ENCODE assay signal across 16 cellular contexts in the genomic region with DNA sequence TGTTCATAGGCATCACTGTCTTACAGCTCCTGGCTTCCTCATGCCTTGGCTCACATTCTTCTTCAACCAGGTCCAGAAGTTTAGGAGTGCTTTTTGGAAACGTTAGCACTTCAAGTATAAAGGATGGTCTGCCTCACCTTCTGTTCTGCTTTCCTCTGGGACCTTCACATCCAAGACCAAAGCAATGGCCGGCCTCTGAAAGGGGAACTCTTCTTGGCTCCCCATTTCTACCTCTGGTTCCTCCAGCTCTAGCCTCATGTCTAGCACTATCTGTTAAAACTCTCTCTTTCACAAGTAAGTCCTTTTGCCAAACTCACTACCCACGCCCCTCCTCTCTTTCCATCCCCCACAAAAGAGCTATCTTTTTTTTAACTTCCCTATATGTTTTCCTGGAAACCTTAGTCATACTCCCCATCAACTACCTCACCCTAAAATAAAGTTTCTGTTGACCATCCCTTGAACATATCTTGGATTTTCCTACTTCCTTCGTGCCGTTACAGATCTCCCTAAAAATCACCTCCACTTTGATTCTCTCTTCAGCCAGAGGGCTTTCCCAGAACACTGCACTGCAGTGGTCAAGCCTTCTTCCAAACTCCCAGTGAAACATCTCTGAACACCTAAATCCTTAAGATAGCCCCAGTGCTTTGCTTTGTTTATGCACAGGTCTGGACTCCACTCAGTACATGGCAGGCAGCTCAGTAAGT. TPM values are rescaled to one million over a fixed set of nuclear protein-coding genes. Genes with fewer than 3 reads are reported as not detected.
DNase-seq lines count a peak whose midpoint lies in the region; ATAC-seq and TF ChIP-seq lines count a peak whose summit lies in the region.
"Had no signal": no experiment of that assay in that cellular context is flagged by ENCODE, and none has a peak within 500 bp of the region (broad histone marks: within the 10 kb centered on the region; RNA-seq: fewer than 3 reads in every experiment).

No MANE protein-coding gene starts in this region.

- H3K4me3 ChIP-seq in ascending aorta (peak overlapping the region; percentile 4 to 83), mesenchymal stem cell (ENCODE audit: insufficient read depth in 1 of 2, low read depth in 1 of 2, low read length in 2 of 2) (no peak overlapping the region)
- H3K4me3 ChIP-seq: body of pancreas had no signal

- H3K36me3 ChIP-seq in ascending aorta (no peaks in the 10 kb centered on the region), mesenchymal stem cell (ENCODE audit: control insufficient read depth in 1 of 2, insufficient read depth in 2 of 2, low read depth in 1 of 2, low read length in 2 of 2) (no peaks in the 10 kb centered on the region)

- H3K4me1 Mint-ChIP-seq in stimulated activated naive CD8-positive, alpha-beta T cell treated with anti-CD3 and anti-CD28 coated beads, Interleukin-15, amount 100 ng/mL, for 72 hours, result peaks cover 18% of the 10 kb centered on the region

- H3K18ac ChIP-seq in mesenchymal stem cell (ENCODE audit: low read depth in 1 of 2, low read length in 2 of 2), result no peak overlapping the region

- H2BK15ac ChIP-seq in mesenchymal stem cell (ENCODE audit: low read depth, poor library complexity, severe bottlenecking), result no peak overlapping the region

- DNase-seq in KBM-7, result peak; percentile 73
- no peak for DNase-seq in ascending aorta (ENCODE audit: low spot score in 2 of 2)
- DNase-seq in mesenchymal stem cell, result no peak
- no peak for DNase-seq in stimulated activated CD4-positive, alpha-beta T cell treated with anti-CD3 and anti-CD28 coated beads, Interleukin-2, amount 100 ng/mL, for 24 hours
- DNase-seq in stimulated activated naive CD8-positive, alpha-beta T cell treated with anti-CD3 and anti-CD28 coated beads, Interleukin-15, amount 100 ng/mL, for 72 hours, result no peak
- no peak for DNase-seq in NCI-H1048 (lab: John Stamatoyannopoulos, UW)
- DNase-seq: activated CD4-positive, alpha-beta T cell treated with anti-CD3 and anti-CD28 coated beads, Interleukin-2, amount 10 ng/mL, durations not matched to agents 7 days and 5 days; activated T-cell treated with anti-CD3 and anti-CD28 coated beads, Interleukin-2, amount 50 U/mL, for 72 hours; HCEC 1CT; NCI-H146; NCI-H748 treated with DMSO at 0.1 percent for 48 hours had no signal

- peaks cover 13% of the 10 kb centered on the region for H3K79me1 ChIP-seq in mesenchymal stem cell (replicated peaks; ENCODE audit: low read length, poor library complexity, severe bottlenecking)

- H4K91ac ChIP-seq in mesenchymal stem cell (ENCODE audit: low read length), result no peak overlapping the region

- no peak overlapping the region for H2BK5ac ChIP-seq in mesenchymal stem cell (ENCODE audit: low read depth, low read length, poor library complexity, severe bottlenecking)

- no peak for ATAC-seq in stimulated activated naive CD8-positive, alpha-beta T cell treated with anti-CD3 and anti-CD28 coated beads, Interleukin-15, amount 100 ng/mL, for 72 hours
- ATAC-seq: activated T-cell treated with anti-CD3 and anti-CD28 coated beads, Interleukin-2, amount 50 U/mL, for 72 hours; body of pancreas; natural killer cell treated with Interleukin-12 subunit alpha and Interleukin-12 subunit beta and Interleukin-15 and Interleukin-18, amount 100 ng/mL, for 72 hours; SK-N-SH treated with all-trans-retinoic acid at 6 μM for 48 hours had no signal

- H3K4me1 ChIP-seq in ascending aorta (peaks cover 18 to 66% of the 10 kb centered on the region in 2 donors), mesenchymal stem cell (ENCODE audit: control insufficient read depth, insufficient read depth, low read depth, low read length) (peaks cover 4% of the 10 kb centered on the region)

- H3K27ac Mint-ChIP-seq in stimulated activated naive CD8-positive, alpha-beta T cell treated with anti-CD3 and anti-CD28 coated beads, Interleukin-15, amount 100 ng/mL, for 72 hours, result no peak overlapping the region
- H3K27ac Mint-ChIP-seq: activated CD4-positive, alpha-beta T cell treated with anti-CD3 and anti-CD28 coated beads, Interleukin-2, amount 10 ng/mL, durations not matched to agents 7 days and 5 days; activated T-cell treated with anti-CD3 and anti-CD28 coated beads, Interleukin-2, amount 50 U/mL, for 72 hours; natural killer cell treated with Interleukin-12 subunit alpha and Interleukin-12 subunit beta and Interleukin-15 and Interleukin-18, amount 100 ng/mL, for 72 hours had no signal

- H2AFZ ChIP-seq in mesenchymal stem cell (ENCODE audit: low read depth, low read length), result no peak overlapping the region

- intact Hi-C loops in ascending aorta (cut with DNase I), result no loop called here

- H4K8ac ChIP-seq in mesenchymal stem cell (ENCODE audit: low read length), result peak overlapping the region; percentile 60

- H3K4me3 Mint-ChIP-seq in stimulated activated naive CD8-positive, alpha-beta T cell treated with anti-CD3 and anti-CD28 coated beads, Interleukin-15, amount 100 ng/mL, for 72 hours, result no peak overlapping the region
- H3K4me3 Mint-ChIP-seq: activated CD4-positive, alpha-beta T cell treated with anti-CD3 and anti-CD28 coated beads, Interleukin-2, amount 10 ng/mL, durations not matched to agents 7 days and 5 days; activated T-cell treated with anti-CD3 and anti-CD28 coated beads, Interleukin-2, amount 50 U/mL, for 72 hours; natural killer cell treated with Interleukin-12 subunit alpha and Interleukin-12 subunit beta and Interleukin-15 and Interleukin-18, amount 100 ng/mL, for 72 hours had no signal

- H2BK12ac ChIP-seq in mesenchymal stem cell (ENCODE audit: low read length in 2 of 2), result peak overlapping the region in 1 of 2 experiments; percentile 66

- in situ Hi-C loops in KBM-7 (cut with MboI; ENCODE audit: low pct_unique_long_range_greater_than_20kb, low sequenced_read_pairs), result no loop called here

- peak overlapping the region; percentile 90 to 91 for H3K27ac ChIP-seq in ascending aorta
- no peak overlapping the region for H3K27ac ChIP-seq in mesenchymal stem cell (ENCODE audit: low read length, poor library complexity, severe bottlenecking)
- peak overlapping the region; percentile 96 for H3K27ac ChIP-seq in temporal lobe (ENCODE audit: low read depth, low read length)
- H3K27ac ChIP-seq: C4-2B had no signal

- no peak overlapping the region for H3K4me2 ChIP-seq in mesenchymal stem cell (ENCODE audit: low read length, poor library complexity, severe bottlenecking)

- no peak overlapping the region for H3K9ac ChIP-seq in mesenchymal stem cell (ENCODE audit: low read length)

- H3K9me3 Mint-ChIP-seq in stimulated activated naive CD8-positive, alpha-beta T cell treated with anti-CD3 and anti-CD28 coated beads, Interleukin-15, amount 100 ng/mL, for 72 hours, result no peaks in the 10 kb centered on the region
- H3K9me3 Mint-ChIP-seq: activated CD4-positive, alpha-beta T cell treated with anti-CD3 and anti-CD28 coated beads, Interleukin-2, amount 10 ng/mL, durations not matched to agents 7 days and 5 days; activated T-cell treated with anti-CD3 and anti-CD28 coated beads, Interleukin-2, amount 50 U/mL, for 72 hours; natural killer cell treated with Interleukin-12 subunit alpha and Interleukin-12 subunit beta and Interleukin-15 and Interleukin-18, amount 100 ng/mL, for 72 hours had no signal

- no peak for TF ChIP-seq CTCF in ascending aorta (IDR thresholded peaks at IDR 0.05)

- peaks cover 36% of the 10 kb centered on the region for H3K27me3 Mint-ChIP-seq in stimulated activated naive CD8-positive, alpha-beta T cell treated with anti-CD3 and anti-CD28 coated beads, Interleukin-15, amount 100 ng/mL, for 72 hours

- no peak overlapping the region for H2BK120ac ChIP-seq in mesenchymal stem cell (ENCODE audit: low read depth, low read length)

- H3K27me3 ChIP-seq in ascending aorta, result no peaks in the 10 kb centered on the region
- H3K27me3 ChIP-seq in mesenchymal stem cell (ENCODE audit: control insufficient read depth in 1 of 2, insufficient read depth in 1 of 2, low read length in 2 of 2), result no peaks in the 10 kb centered on the region
- H3K27me3 ChIP-seq: body of pancreas had no signal

- no peak overlapping the region for H3K4ac ChIP-seq in mesenchymal stem cell (ENCODE audit: low read depth in 1 of 2, low read length in 2 of 2)

- no peak overlapping the region for H2AK5ac ChIP-seq in mesenchymal stem cell (ENCODE audit: low read length, severe bottlenecking)

- H3K14ac ChIP-seq in mesenchymal stem cell (ENCODE audit: low read length in 2 of 2), result no peak overlapping the region

- WGBS in mesenchymal stem cell, result 96% methylated on average over 5 of the region's 5 CpGs

- no peak overlapping the region for H3K23ac ChIP-seq in mesenchymal stem cell (ENCODE audit: low read length in 2 of 2)

- H3K9me3 ChIP-seq in ascending aorta, result no peaks in the 10 kb centered on the region
- no peaks in the 10 kb centered on the region for H3K9me3 ChIP-seq in mesenchymal stem cell (ENCODE audit: control insufficient read depth, low read length)
- H3K9me3 ChIP-seq: body of pancreas had no signal

RNA-seq across cellular contexts. Expression of gene SORT1, which starts 7.9 kb away (rescaled TPM):
- 111 TPM for total RNA-seq in ascending aorta
- 42.3 TPM for polyA plus RNA-seq in mesenchymal stem cell (2013, experiment 1 of 2)
- 43.1 TPM for polyA plus RNA-seq in mesenchymal stem cell (2013, experiment 2 of 2)
- total RNA-seq in temporal lobe, result 46.7 TPM

RNA-seq across cellular contexts. Expression of gene PSMA5, which starts 36.5 kb away (rescaled TPM):
- 2.6 TPM for total RNA-seq in ascending aorta
- polyA plus RNA-seq in mesenchymal stem cell (2013, experiment 1 of 2), result 80.5 TPM
- 87.1 TPM for polyA plus RNA-seq in mesenchymal stem cell (2013, experiment 2 of 2)
- total RNA-seq in temporal lobe, result 21.1 TPM

Comparison
In these comparisons a context has a peak if more than half of its experiments do, and no peak if none do; other contexts are left out.
1. H3K4me3 ChIP-seq: peak in ascending aorta (2 of 2); none in mesenchymal stem cell (0 of 2).